25 cellular contexts compared by ENCODE assay signal in genomic region chr7:122525355-122525754, GRCh38.
"Had no signal": no experiment of that assay in that cellular context is flagged by ENCODE, and none has a peak within 500 bp of the region (broad histone marks: within the 10 kb centered on the region; RNA-seq: fewer than 3 reads in every experiment).

No MANE protein-coding gene starts in this region.

- H3K9me3 Mint-ChIP-seq: stimulated activated naive CD8-positive, alpha-beta T cell treated with anti-CD3 and anti-CD28 coated beads, Interleukin-15, amount 100 ng/mL, for 72 hours; type B pancreatic cell had no signal

- H3K27me3 Mint-ChIP-seq: natural killer cell treated with Interleukin-12 subunit alpha and Interleukin-12 subunit beta and Interleukin-15 and Interleukin-18, amount 100 ng/mL, for 72 hours; stimulated activated naive CD8-positive, alpha-beta T cell treated with anti-CD3 and anti-CD28 coated beads, Interleukin-15, amount 100 ng/mL, for 72 hours had no signal

- H3K36me3 Mint-ChIP-seq: naive thymus-derived CD4-positive, alpha-beta T cell; natural killer cell treated with Interleukin-12 subunit alpha and Interleukin-12 subunit beta and Interleukin-15 and Interleukin-18, amount 100 ng/mL, for 72 hours; type B pancreatic cell had no signal

- DNase-seq: islet precursor cell; left ventricle myocardium inferior; midbrain; mucosa of descending colon; naive thymus-derived CD4-positive, alpha-beta T cell; ovary; posterior cingulate gyrus; retina; right cardiac atrium; stimulated activated CD4-positive, alpha-beta T cell treated with anti-CD3 and anti-CD28 coated beads, Interleukin-12 subunit alpha, Interleukin-12 subunit beta, amount 100 ng/mL, for 4 hours; stimulated activated CD4-positive, alpha-beta T cell treated with anti-CD3 and anti-CD28 coated beads, Interleukin-15, amount 100 ng/mL, for 24 hours; stimulated activated CD4-positive, alpha-beta T cell treated with anti-CD3 and anti-CD28 coated beads, Interleukin-2, amount 100 ng/mL, for 24 hours; stimulated activated CD4-positive, alpha-beta T cell treated with anti-CD3 and anti-CD28 coated beads, Interleukin-4, amount 100 ng/mL, for 1 hour; stimulated activated naive CD4-positive, alpha-beta T cell; stimulated activated naive CD8-positive, alpha-beta T cell treated with anti-CD3 and anti-CD28 coated beads, Interleukin-15, amount 100 ng/mL, for 72 hours; substantia nigra; uterus had no signal

- H3K79me2 ChIP-seq: hepatocyte had no signal

- H3K4me1 Mint-ChIP-seq: naive thymus-derived CD4-positive, alpha-beta T cell; stimulated activated naive CD8-positive, alpha-beta T cell treated with anti-CD3 and anti-CD28 coated beads, Interleukin-15, amount 100 ng/mL, for 72 hours had no signal

- ATAC-seq: mucosa of descending colon; naive thymus-derived CD4-positive, alpha-beta T cell; natural killer cell treated with Interleukin-12 subunit alpha and Interleukin-12 subunit beta and Interleukin-15 and Interleukin-18, amount 100 ng/mL, for 72 hours; right cardiac atrium; sciatic nerve; stimulated activated naive CD8-positive, alpha-beta T cell treated with anti-CD3 and anti-CD28 coated beads, Interleukin-15, amount 100 ng/mL, for 72 hours had no signal

- H3K36me3 ChIP-seq: left ventricle myocardium inferior, ovary, prostate gland, tibial nerve, uterus had no signal

- H3K9me3 ChIP-seq: left ventricle myocardium inferior, mucosa of descending colon, ovary, prostate gland, tibial nerve, uterus had no signal

- H3K27me3 ChIP-seq: hepatocyte, ovary, tibial nerve, uterus had no signal

- H3K4me3 Mint-ChIP-seq: naive thymus-derived CD4-positive, alpha-beta T cell; natural killer cell treated with Interleukin-12 subunit alpha and Interleukin-12 subunit beta and Interleukin-15 and Interleukin-18, amount 100 ng/mL, for 72 hours; stimulated activated naive CD8-positive, alpha-beta T cell treated with anti-CD3 and anti-CD28 coated beads, Interleukin-15, amount 100 ng/mL, for 72 hours; type B pancreatic cell had no signal

- H3K27ac ChIP-seq: hepatocyte, left ventricle myocardium inferior, ovary, prostate gland, skin epidermis, tibial nerve, uterus had no signal

- H3K4me3 ChIP-seq: hepatocyte, left ventricle myocardium inferior, lung, mucosa of descending colon, ovary, prostate gland, skin epidermis, tibial nerve, uterus had no signal

- H3K27ac Mint-ChIP-seq: naive thymus-derived CD4-positive, alpha-beta T cell; natural killer cell treated with Interleukin-12 subunit alpha and Interleukin-12 subunit beta and Interleukin-15 and Interleukin-18, amount 100 ng/mL, for 72 hours; stimulated activated naive CD8-positive, alpha-beta T cell treated with anti-CD3 and anti-CD28 coated beads, Interleukin-15, amount 100 ng/mL, for 72 hours; type B pancreatic cell had no signal

- H2AFZ ChIP-seq: hepatocyte had no signal

- H3K4me1 ChIP-seq: left ventricle myocardium inferior, prostate gland, tibial nerve, uterus had no signal

- H3K4me2 ChIP-seq: hepatocyte had no signal
